In genomic region chr4:46393606-46394005, GRCh38 we compare ENCODE assay signal across 28 cellular contexts. TPM values are rescaled to one million over a fixed set of nuclear protein-coding genes. Genes with fewer than 3 reads are reported as not detected.
DNase-seq lines count a peak whose midpoint lies in the region; ATAC-seq and TF ChIP-seq lines count a peak whose summit lies in the region.
"Had no signal": no experiment of that assay in that cellular context is flagged by ENCODE, and none has a peak within 500 bp of the region (broad histone marks: within the 10 kb centered on the region; RNA-seq: fewer than 3 reads in every experiment).

No MANE protein-coding gene starts in this region.

- DNase-seq in GM12865 (ENCODE audit: low read depth) (peak; percentile 9), NK-92 (lab: John Stamatoyannopoulos, UW; ENCODE audit: unreplicated experiment) (no peak), H7 (no peak), glutamatergic neuron (no peak)
- DNase-seq: ACHN; BE2C; CD8-positive, alpha-beta memory T cell; DMS 273 treated with DMSO at 0.1 percent for 48 hours; DMS79; EL; GDM1; Kasumi-1; MV-4-11; NCI-H1105 treated with DMSO at 0.1 percent for 48 hours; NCI-H2029; NCI-H446; NCI-H524 treated with DMSO at 0.1 percent for 48 hours; NCI-H774; Right ventricle myocardium superior; RPMI8226; T-helper 2 cell had no signal

- H3K4me3 ChIP-seq in GM12865 (ENCODE audit: low read depth, low read length), result no peak overlapping the region
- no peak overlapping the region for H3K4me3 ChIP-seq in OCI-LY3 (ENCODE audit: low read length)
- H3K4me3 ChIP-seq in H7 (ENCODE audit: insufficient read depth, low read depth, low read length), result no peak overlapping the region
- H3K4me3 ChIP-seq: SJSA1 had no signal

- peaks cover 15% of the 10 kb centered on the region for H3K4me1 ChIP-seq in OCI-LY3 (ENCODE audit: low read length)
- H3K4me1 ChIP-seq: BE2C, SJSA1 had no signal

- peak overlapping the region; percentile 33 for H3K4me2 ChIP-seq in OCI-LY3 (ENCODE audit: low read length)

- peaks cover 13% of the 10 kb centered on the region for H3K9me3 Mint-ChIP-seq in glutamatergic neuron (ENCODE audit: unreplicated experiment)

- H4K20me1 ChIP-seq in OCI-LY3 (ENCODE audit: insufficient read depth, low read length), result no peaks in the 10 kb centered on the region

- ATAC-seq in GM21360 (IDR thresholded peaks at IDR 0.05; ENCODE audit: unreplicated experiment) (peak; percentile 89), HG03025 (IDR thresholded peaks at IDR 0.05; ENCODE audit: low FRiP score, unreplicated experiment) (peak; percentile 75)
- ATAC-seq: HCT116 had no signal

- no peak overlapping the region for H3K9ac ChIP-seq in OCI-LY3 (ENCODE audit: low read length)

- TF ChIP-seq CTCF in GM12865 (IDR thresholded peaks at IDR 0.05; ENCODE audit: insufficient read depth, low read depth, low read length, missing control alignments) (no peak), OCI-LY3 (IDR thresholded peaks at IDR 0.05; ENCODE audit: low read depth, low read length) (no peak), glutamatergic neuron (IDR thresholded peaks at IDR 0.05; ENCODE audit: partially characterized antibody, unreplicated experiment) (no peak)

- no peak overlapping the region for H3K4me3 Mint-ChIP-seq in glutamatergic neuron (ENCODE audit: unreplicated experiment)
- H3K4me3 Mint-ChIP-seq: CD14-positive monocyte; CD8-positive, alpha-beta memory T cell had no signal

- H2AFZ ChIP-seq in OCI-LY3 (ENCODE audit: low read depth, low read length), result no peak overlapping the region

- peak overlapping the region; percentile 32; the same call in 1 of the 2 replicates for H3K27ac ChIP-seq in OCI-LY3 (ENCODE audit: low read length)
- H3K27ac ChIP-seq: 22Rv1, SJSA1 had no signal

- H3K36me3 Mint-ChIP-seq in glutamatergic neuron (ENCODE audit: unreplicated experiment), result no peaks in the 10 kb centered on the region
- H3K36me3 Mint-ChIP-seq: CD8-positive, alpha-beta memory T cell had no signal

- H3K27me3 Mint-ChIP-seq in glutamatergic neuron (ENCODE audit: unreplicated experiment), result peaks cover 21% of the 10 kb centered on the region

- no peaks in the 10 kb centered on the region for H3K79me2 ChIP-seq in OCI-LY3 (ENCODE audit: low read length)

- H3K9me3 ChIP-seq in OCI-LY3 (ENCODE audit: insufficient read depth, low read length), result no peaks in the 10 kb centered on the region
- H3K9me3 ChIP-seq: BE2C, SJSA1 had no signal

- H3K4me1 Mint-ChIP-seq in glutamatergic neuron (ENCODE audit: low read depth, unreplicated experiment), result peaks cover 2% of the 10 kb centered on the region

- H3K36me3 ChIP-seq in OCI-LY3 (replicated peaks; ENCODE audit: low read depth, low read length) (no peaks in the 10 kb centered on the region), H7 (replicated peaks; ENCODE audit: control insufficient read depth, insufficient read depth, low read length) (no peaks in the 10 kb centered on the region)
- H3K36me3 ChIP-seq: BE2C, SJSA1 had no signal

- no peak overlapping the region for H3K27ac Mint-ChIP-seq in glutamatergic neuron (ENCODE audit: unreplicated experiment)
- H3K27ac Mint-ChIP-seq: CD14-positive monocyte; CD8-positive, alpha-beta memory T cell had no signal

- no peaks in the 10 kb centered on the region for H3K27me3 ChIP-seq in OCI-LY3 (ENCODE audit: low read depth, low read length)
- peaks cover 29% of the 10 kb centered on the region for H3K27me3 ChIP-seq in H7 (ENCODE audit: control insufficient read depth, insufficient read depth, low read length)
- H3K27me3 ChIP-seq: SJSA1 had no signal

RNA-seq across cellular contexts. Expression of gene GABRA2, which starts 3.7 kb away (rescaled TPM):
- 0.17 and 1.4 TPM in 2 replicates for total RNA-seq in H7 (2014; rRNA removed; shearing (Covaris generic))
- 0.22 TPM for total RNA-seq in glutamatergic neuron (ENCODE audit: unreplicated experiment)
- total RNA-seq: CD8-positive, alpha-beta memory T cell; SJSA1 had no signal
